ENCODE assay signal across 8 cellular contexts in the genomic region with DNA sequence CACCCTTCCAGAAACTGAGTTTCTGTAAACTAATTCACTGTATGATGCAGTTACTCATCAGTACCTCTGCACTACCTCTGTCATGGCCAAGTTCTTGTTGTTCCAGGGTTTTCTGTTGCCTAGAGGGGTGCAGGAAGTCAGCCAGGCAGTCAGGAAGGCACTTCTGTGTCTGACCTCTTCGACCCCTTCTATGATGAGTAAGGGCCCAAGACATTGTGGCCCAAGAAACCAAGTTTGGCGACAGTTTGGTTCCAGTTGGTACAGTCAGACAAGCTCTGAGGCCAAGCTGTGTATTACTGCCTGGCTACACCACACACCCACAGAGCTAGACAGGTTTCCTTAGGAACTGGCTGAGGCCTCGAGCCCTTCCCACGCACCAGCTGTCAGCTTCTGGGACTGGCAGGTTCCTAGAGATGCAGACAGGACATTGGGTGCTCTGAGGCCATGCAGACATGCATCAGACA. TPM values are rescaled to one million over a fixed set of nuclear protein-coding genes. Genes with fewer than 3 reads are reported as not detected.
DNase-seq lines count a peak whose midpoint lies in the region; ATAC-seq and TF ChIP-seq lines count a peak whose summit lies in the region.

No MANE protein-coding gene starts in this region.

- H3K4me3 ChIP-seq in skeletal muscle tissue (ENCODE audit: low read length in 3 of 3) (no peak overlapping the region), OCI-LY7 (ENCODE audit: low read depth, low read length, poor library complexity, severe bottlenecking) (no peak overlapping the region)

- intact Hi-C loops in OCI-LY7 (cut with micrococcal nuclease; ENCODE audit: unreplicated experiment), result no loop called here

- POLR2A ChIA-PET in OCI-LY7 (lab: Charles Lee), result interaction anchor here (0.6 to 2.1 kb wide), 8 partner anchors 10 to 690 kb away, joined by 3 to 10 read pairs (median 5); a partner anchor contains a TSS

- peaks cover 46 to 62% (median 59%) of the 10 kb centered on the region in 3 donors for H3K4me1 ChIP-seq in skeletal muscle tissue (ENCODE audit: control insufficient read depth in 3 of 3, insufficient read depth in 3 of 3, low read length in 3 of 3)
- H3K4me1 ChIP-seq in OCI-LY7 (ENCODE audit: insufficient read depth, low read length, poor library complexity, severe bottlenecking), result peaks cover 20% of the 10 kb centered on the region

- no peaks in the 10 kb centered on the region for H4K20me1 ChIP-seq in OCI-LY7 (ENCODE audit: insufficient read depth, low read length)

- H3K4me2 ChIP-seq in OCI-LY7 (ENCODE audit: low read length), result no peak overlapping the region

- no peaks in the 10 kb centered on the region for H3K9me2 ChIP-seq in OCI-LY7 (ENCODE audit: insufficient read depth, low read length)

- ATAC-seq in esophagus mucosa, result peak; percentile 80

- H3K36me3 ChIP-seq in skeletal muscle tissue (ENCODE audit: control insufficient read depth in 3 of 3, insufficient read depth in 3 of 3, low read length in 3 of 3) (peaks cover 11 to 33% (median 25%) of the 10 kb centered on the region in 3 donors), OCI-LY7 (ENCODE audit: insufficient read depth, low read length) (peaks cover 67% of the 10 kb centered on the region)

- H3K79me2 ChIP-seq in OCI-LY7 (ENCODE audit: insufficient read depth, low read depth, low read length), result no peaks in the 10 kb centered on the region

- H3K27me3 ChIP-seq in skeletal muscle tissue (ENCODE audit: control insufficient read depth in 3 of 3, insufficient read depth in 3 of 3, low read length in 3 of 3), result no peaks in the 10 kb centered on the region

- H3K9me3 ChIP-seq in skeletal muscle tissue (ENCODE audit: control insufficient read depth in 3 of 3, low read length in 3 of 3) (no peaks in the 10 kb centered on the region), OCI-LY7 (ENCODE audit: low read length) (no peaks in the 10 kb centered on the region)

- no peak overlapping the region for H2AFZ ChIP-seq in OCI-LY7 (ENCODE audit: low read length)

- peak; percentile 71 for DNase-seq in DMS79 treated with DMSO at 0.1 percent for 48 hours (lab: John Stamatoyannopoulos, UW)
- no peak for DNase-seq in DMS79 (lab: John Stamatoyannopoulos, UW)
- DNase-seq in NCI-H524 treated with DMSO at 0.1 percent for 48 hours (lab: John Stamatoyannopoulos, UW), result peak; percentile 43
- no peak for DNase-seq in activated CD4-positive, CD25-positive, alpha-beta regulatory T cell treated with anti-CD3 and anti-CD28 coated beads, Interleukin-2, amount 50 U/mL, for 72 hours
- no peak for DNase-seq in NCI-H2196 treated with DMSO at 0.1 percent for 48 hours (lab: John Stamatoyannopoulos, UW; ENCODE audit: unreplicated experiment)
- DNase-seq in OCI-LY7 (ENCODE audit: low spot score), result no peak

- no peak for TF ChIP-seq CTCF in OCI-LY7 (conservative IDR thresholded peaks at IDR 0.05; ENCODE audit: low read length)

- no TSS peak for BruUV-seq in OCI-LY7 (replicated peaks; lab: Mats Ljungman, UMichigan)

- H3K27ac ChIP-seq in skeletal muscle tissue (ENCODE audit: low read depth, low read length) (peak overlapping the region; percentile 61), OCI-LY7 (ENCODE audit: low read depth, low read length, poor library complexity, severe bottlenecking) (no peak overlapping the region)

- CTCF ChIA-PET in OCI-LY7 (lab: Charles Lee; ENCODE audit: unreplicated experiment), result interaction anchor here (0.5 to 3.0 kb wide), 5 partner anchors 9 to 306 kb away, joined by 3 to 14 read pairs (median 4); a partner anchor contains a TSS

- H3K9ac ChIP-seq in skeletal muscle tissue (ENCODE audit: low read depth in 1 of 3, low read length in 3 of 3), result peak overlapping the region in 2 of 3 donors; percentile 41 to 51

RNA-seq across cellular contexts. Expression of a gene that starts 41.2 kb away (rescaled TPM):
- total RNA-seq in esophagus mucosa (68.5 TPM), skeletal muscle tissue (5.7 TPM), OCI-LY7 (2022) (20.3 and 21.9 TPM in 2 replicates)
- total RNA-seq in OCI-LY7 (2014; rRNA removed; shearing (Covaris generic)), result 9.4 and 9.5 TPM in 2 replicates

Comparison
In these comparisons a context has a peak if more than half of its experiments do, and no peak if none do; other contexts are left out.
1. DNase-seq: peak in DMS79 treated with DMSO at 0.1 percent for 48 hours (single experiment) and NCI-H524 treated with DMSO at 0.1 percent for 48 hours (single experiment); none in DMS79 (single experiment), activated CD4-positive, CD25-positive, alpha-beta regulatory T cell treated with anti-CD3 and anti-CD28 coated beads, Interleukin-2, amount 50 U/mL, for 72 hours (single experiment), NCI-H2196 treated with DMSO at 0.1 percent for 48 hours (single experiment) and OCI-LY7 (single experiment).